Comparison of ENCODE assay signal across 18 cellular contexts in genomic region chr2:222920657-222921186, GRCh38.
"Had no signal": no experiment of that assay in that cellular context is flagged by ENCODE, and none has a peak within 500 bp of the region (broad histone marks: within the 10 kb centered on the region; RNA-seq: fewer than 3 reads in every experiment).

No MANE protein-coding gene starts in this region.

- H3K4me1 ChIP-seq: breast epithelium, uterus had no signal

- H3K27me3 ChIP-seq: breast epithelium, tibial nerve, uterus had no signal

- H3K9me3 Mint-ChIP-seq: activated naive CD4-positive, alpha-beta T cell treated with anti-CD3 and anti-CD28 coated beads for 36 hours; activated naive CD8-positive, alpha-beta T cell treated with anti-CD3 and anti-CD28 coated beads, Interleukin-2, amount 50 U/mL, for 24 hours; activated T-helper 17 cell treated with anti-CD3 and anti-CD28 coated beads, Interleukin-2, amount 50 U/mL, for 72 hours; effector memory CD8-positive, alpha-beta T cell; naive thymus-derived CD8-positive, alpha-beta T cell had no signal

- H3K27me3 Mint-ChIP-seq: activated naive CD8-positive, alpha-beta T cell treated with anti-CD3 and anti-CD28 coated beads, Interleukin-2, amount 50 U/mL, for 24 hours; activated T-helper 17 cell treated with anti-CD3 and anti-CD28 coated beads, Interleukin-2, amount 50 U/mL, for 72 hours; effector memory CD8-positive, alpha-beta T cell; naive thymus-derived CD8-positive, alpha-beta T cell had no signal

- H3K36me3 ChIP-seq: breast epithelium, uterus had no signal

- H3K27ac Mint-ChIP-seq: activated naive CD4-positive, alpha-beta T cell treated with anti-CD3 and anti-CD28 coated beads for 36 hours; activated naive CD8-positive, alpha-beta T cell treated with anti-CD3 and anti-CD28 coated beads, Interleukin-2, amount 50 U/mL, for 24 hours had no signal

- H3K4me3 Mint-ChIP-seq: activated naive CD4-positive, alpha-beta T cell treated with anti-CD3 and anti-CD28 coated beads for 36 hours; activated naive CD8-positive, alpha-beta T cell treated with anti-CD3 and anti-CD28 coated beads, Interleukin-2, amount 50 U/mL, for 24 hours; activated T-helper 17 cell treated with anti-CD3 and anti-CD28 coated beads, Interleukin-2, amount 50 U/mL, for 72 hours; effector memory CD8-positive, alpha-beta T cell; naive thymus-derived CD8-positive, alpha-beta T cell had no signal

- H3K27ac ChIP-seq: epithelial cell of prostate, tibial nerve, uterus, WERI-Rb-1 had no signal

- ATAC-seq: activated naive CD8-positive, alpha-beta T cell treated with anti-CD3 and anti-CD28 coated beads, Interleukin-2, amount 50 U/mL, for 24 hours; activated T-helper 17 cell treated with anti-CD3 and anti-CD28 coated beads, Interleukin-2, amount 50 U/mL, for 72 hours; effector memory CD8-positive, alpha-beta T cell; naive thymus-derived CD8-positive, alpha-beta T cell had no signal

- H3K4me1 Mint-ChIP-seq: activated naive CD8-positive, alpha-beta T cell treated with anti-CD3 and anti-CD28 coated beads, Interleukin-2, amount 50 U/mL, for 24 hours; activated T-helper 17 cell treated with anti-CD3 and anti-CD28 coated beads, Interleukin-2, amount 50 U/mL, for 72 hours had no signal

- H3K4me3 ChIP-seq: breast epithelium, lung, mucosa of descending colon, tibial nerve, uterus had no signal

- H3K9me3 ChIP-seq: breast epithelium, mucosa of descending colon, tibial nerve, uterus had no signal

- DNase-seq: activated CD4-positive, alpha-beta T cell treated with anti-CD3 and anti-CD28 coated beads for 4 hours; activated naive CD4-positive, alpha-beta T cell treated with anti-CD3 and anti-CD28 coated beads for 36 hours; activated naive CD8-positive, alpha-beta T cell treated with anti-CD3 and anti-CD28 coated beads, Interleukin-2, amount 50 U/mL, for 24 hours; aorta; effector memory CD8-positive, alpha-beta T cell; mucosa of descending colon; naive thymus-derived CD8-positive, alpha-beta T cell; posterior cingulate gyrus; stimulated activated CD4-positive, alpha-beta T cell treated with anti-CD3 and anti-CD28 coated beads, Interleukin-4, amount 100 ng/mL, for 24 hours; stimulated activated naive CD4-positive, alpha-beta T cell treated with Interleukin-2 at 50 U/mL for 16 hours; substantia nigra; uterus; WERI-Rb-1 had no signal
